In genomic region chr20:50415516-50416268, GRCh38 we compare ENCODE assay signal across 7 cellular contexts.
DNase-seq lines count a peak whose midpoint lies in the region; ATAC-seq, FAIRE-seq and TF ChIP-seq lines count a peak whose summit lies in the region.

No MANE protein-coding gene starts in this region.

- H3K9me3 ChIP-seq in Panc1 (ENCODE audit: control insufficient read depth, insufficient read depth, low read depth, low read length), result no peaks in the 10 kb centered on the region
- no peaks in the 10 kb centered on the region for H3K9me3 ChIP-seq in endothelial cell of umbilical vein (replicated peaks; ENCODE audit: control insufficient read depth, insufficient read depth, low read length)

- CTCF ChIA-PET in Panc1 (lab: Charles Lee), result no interaction called here
- CTCF ChIA-PET in endothelial cell of umbilical vein (lab: Charles Lee), result interaction anchor here (0.7 to 1.1 kb wide), 2 partner anchors 9 to 166 kb away, joined by 3 to 4 read pairs; no protein-coding TSS in a partner anchor

- H3K27ac ChIP-seq in Panc1 (ENCODE audit: low read length) (peak overlapping the region; percentile 62), endothelial cell of umbilical vein (ENCODE audit: insufficient read depth, low read depth, low read length) (peak overlapping the region; percentile 2)

- no peaks in the 10 kb centered on the region for H3K9me1 ChIP-seq in endothelial cell of umbilical vein (replicated peaks; ENCODE audit: control insufficient read depth, extremely low read depth, insufficient read depth, low read length)

- peak overlapping the region; percentile 84 for H2AFZ ChIP-seq in endothelial cell of umbilical vein (ENCODE audit: low read depth, low read length)

- TF ChIP-seq CTCF in Panc1 (IDR thresholded peaks at IDR 0.05) (no peak), endothelial cell of umbilical vein (IDR thresholded peaks at IDR 0.05; ENCODE audit: extremely low read depth in 1 of 2, insufficient read depth in 1 of 2, low read depth in 1 of 2, low read length in 2 of 2) (no peak)

- dilution Hi-C loops in endothelial cell of umbilical vein (cut with MboI; ENCODE audit: extremely low pct_ligation_motif_present, low sequenced_read_pairs), result no loop called here

- H3K9ac ChIP-seq in endothelial cell of umbilical vein (replicated peaks; ENCODE audit: extremely low read depth, insufficient read depth, low read length), result peak overlapping the region; percentile 28

- BruUV-seq in Panc1 (replicated peaks; lab: Mats Ljungman, UMichigan), result no TSS peak
- BruUV-seq in endothelial cell of umbilical vein (replicated peaks; lab: Mats Ljungman, UMichigan), result no TSS peak

- in situ Hi-C loops in Panc1 (cut with HindIII; ENCODE audit: low pct_unique_long_range_greater_than_20kb, low sequenced_read_pairs), result no loop called here

- POLR2A ChIA-PET in Panc1 (lab: Charles Lee), result no interaction called here
- POLR2A ChIA-PET in endothelial cell of umbilical vein (lab: Charles Lee), result interaction anchor here (0.6 kb wide), 1 partner anchor 13 kb away, joined by 3 read pairs; no protein-coding TSS in a partner anchor

- peak; percentile 88 for ATAC-seq in Panc1

- no peaks in the 10 kb centered on the region for H3K79me2 ChIP-seq in endothelial cell of umbilical vein (ENCODE audit: control insufficient read depth, insufficient read depth, low read length)

- H3K4me3 ChIP-seq in Panc1 (ENCODE audit: low read depth in 2 of 2, low read length in 2 of 2), result peak overlapping the region in 1 of 2 experiments; percentile 15; a peak in 1 of 4 replicates
- H3K4me3 ChIP-seq in endothelial cell of umbilical vein (replicated peaks in 1 of 3; ENCODE audit: insufficient read depth in 1 of 3, low read depth in 1 of 3, low read length in 3 of 3), result no peak overlapping the region

- no peaks in the 10 kb centered on the region for H3K36me3 ChIP-seq in Panc1 (ENCODE audit: control insufficient read depth, insufficient read depth, low read length)
- no peaks in the 10 kb centered on the region for H3K36me3 ChIP-seq in endothelial cell of umbilical vein (ENCODE audit: control insufficient read depth in 2 of 2, extremely low read depth in 1 of 2, insufficient read depth in 2 of 2, low read length in 2 of 2)

- intact Hi-C loops in Panc1 (cut with micrococcal nuclease; ENCODE audit: unreplicated experiment) (no loop called here), endothelial cell of umbilical vein (cut with micrococcal nuclease) (no loop called here)

- FAIRE-seq in endothelial cell of umbilical vein (lab: Jason Lieb, UNC), result peak; percentile 85

- H3K4me1 ChIP-seq in Panc1 (ENCODE audit: control insufficient read depth, insufficient read depth, low read length), result peaks cover 8% of the 10 kb centered on the region
- peaks cover 6% of the 10 kb centered on the region for H3K4me1 ChIP-seq in endothelial cell of umbilical vein (ENCODE audit: control insufficient read depth, extremely low read depth, insufficient read depth, low read length)

- H3K4me2 ChIP-seq in endothelial cell of umbilical vein (ENCODE audit: insufficient read depth, low read length), result peak overlapping the region; percentile 35

- no peaks in the 10 kb centered on the region for H4K20me1 ChIP-seq in endothelial cell of umbilical vein (replicated peaks; ENCODE audit: control insufficient read depth, extremely low read depth, insufficient read depth, low read length)

- H3K27me3 ChIP-seq in Panc1 (ENCODE audit: control insufficient read depth, insufficient read depth, low read length) (no peaks in the 10 kb centered on the region), endothelial cell of umbilical vein (ENCODE audit: control insufficient read depth in 2 of 2, insufficient read depth in 2 of 2, low read length in 2 of 2) (peaks cover 0 to 10% of the 10 kb centered on the region in 2 experiments)

- TF ChIP-seq POLR2A in endothelial cell of umbilical vein (IDR thresholded peaks at IDR 0.05; ENCODE audit: low read depth, low read length), result no peak

- DNase-seq in Panc1 (ENCODE audit: low read depth, low spot score) (no peak), endothelial cell of umbilical vein (ENCODE audit: low read depth, low spot score) (peak; percentile 75), middle frontal gyrus (ENCODE audit: extremely low spot score, low spot score) (peak; percentile 75), ureter (ENCODE audit: low spot score) (peak; percentile 99), NCI-H2081 treated with DMSO at 0.1 percent for 48 hours (lab: John Stamatoyannopoulos, UW) (no peak), foreskin melanocyte (no peak)
- DNase-seq in stimulated activated CD4-positive, alpha-beta T cell treated with anti-CD3 and anti-CD28 coated beads, Interleukin-2, amount 100 ng/mL, for 48 hours, result no peak

TF ChIP-seq in endothelial cell of umbilical vein, 7 proteins besides CTCF, POLR2A, EP300 and RAD21:
- no peak for TF ChIP-seq MYC (IDR thresholded peaks at IDR 0.05; ENCODE audit: low read depth, low read length)
- TF ChIP-seq GATA2 (IDR thresholded peaks at IDR 0.05; ENCODE audit: insufficient read depth, insufficient read length, low read depth, low read length), result no peak
- TF ChIP-seq FOS (IDR thresholded peaks at IDR 0.05; ENCODE audit: borderline replicate concordance, insufficient read depth, low read length), result no peak
- no peak for TF ChIP-seq MAX (IDR thresholded peaks at IDR 0.05; ENCODE audit: insufficient read depth, insufficient read length)
- no peak for TF ChIP-seq EZH2 (IDR thresholded peaks at IDR 0.05; ENCODE audit: borderline replicate concordance, low read depth, low read length, severe bottlenecking)
- no peak for TF ChIP-seq POLR2AphosphoS5 (IDR thresholded peaks at IDR 0.05; ENCODE audit: insufficient read depth, low read depth, low read length)
- TF ChIP-seq JUN (IDR thresholded peaks at IDR 0.05; ENCODE audit: borderline replicate concordance, insufficient read depth, insufficient read length, low read depth), result no peak
TF ChIP-seq in endothelial cell of umbilical vein: peak in this region for 0.

Comparison
In these comparisons a context has a peak if more than half of its experiments do, and no peak if none do; other contexts are left out.
1. DNase-seq: peak in endothelial cell of umbilical vein (single experiment), middle frontal gyrus (single experiment) and ureter (single experiment); none in Panc1 (single experiment), NCI-H2081 treated with DMSO at 0.1 percent for 48 hours (single experiment), stimulated activated CD4-positive, alpha-beta T cell treated with anti-CD3 and anti-CD28 coated beads, Interleukin-2, amount 100 ng/mL, for 48 hours (0 of 2) and foreskin melanocyte (single experiment).